In the genomic region with DNA sequence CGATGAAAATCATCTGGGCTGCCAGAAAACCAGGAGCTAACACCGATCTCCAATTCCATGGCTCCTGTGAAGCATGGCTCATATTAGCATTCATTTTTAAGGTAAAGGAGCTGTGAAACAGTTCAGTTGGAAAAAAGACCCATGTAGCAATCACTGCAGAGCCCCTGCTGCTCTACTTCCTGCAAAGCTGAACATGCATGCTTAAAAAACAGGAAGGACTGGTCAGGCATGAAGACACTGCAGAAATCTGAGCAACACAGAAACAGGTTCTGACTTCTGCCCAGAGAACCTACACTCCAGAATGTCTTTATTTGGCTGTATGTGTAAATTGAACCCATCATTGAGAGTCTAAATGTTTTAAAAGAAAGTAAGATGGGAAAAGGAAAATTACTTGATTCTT, we compare ENCODE assay signal across 11 cellular contexts.
"Had no signal": no experiment of that assay in that cellular context is flagged by ENCODE, and none has a peak within 500 bp of the region (broad histone marks: within the 10 kb centered on the region; RNA-seq: fewer than 3 reads in every experiment).

No MANE protein-coding gene starts in this region.

- DNase-seq: activated CD8-positive, alpha-beta memory T cell treated with anti-CD3 and anti-CD28 coated beads, Interleukin-2, amount 50 U/mL, for 48 hours; activated CD8-positive, alpha-beta T cell treated with anti-CD3 and anti-CD28 coated beads for 36 hours; activated naive CD4-positive, alpha-beta T cell treated with Interleukin-2 at 50 U/mL for 16 hours; activated naive CD8-positive, alpha-beta T cell treated with anti-CD3 and anti-CD28 coated beads, Interleukin-2, amount 50 U/mL, for 24 hours; heart right ventricle; islet precursor cell; left ventricle myocardium inferior; stimulated activated CD4-positive, alpha-beta T cell treated with anti-CD3 and anti-CD28 coated beads, Interleukin-15, amount 100 ng/mL, for 24 hours; stimulated activated CD4-positive, alpha-beta T cell treated with anti-CD3 and anti-CD28 coated beads, Interleukin-4, amount 100 ng/mL, for 24 hours had no signal

- H3K4me1 ChIP-seq: ascending aorta, heart right ventricle, left ventricle myocardium inferior, parathyroid adenoma had no signal

- H3K79me2 ChIP-seq: parathyroid adenoma had no signal

- H2AFZ ChIP-seq: parathyroid adenoma had no signal

- ATAC-seq: activated CD8-positive, alpha-beta T cell treated with anti-CD3 and anti-CD28 coated beads for 36 hours; activated naive CD8-positive, alpha-beta T cell treated with anti-CD3 and anti-CD28 coated beads, Interleukin-2, amount 50 U/mL, for 24 hours; heart right ventricle had no signal

- H3K4me3 ChIP-seq: ascending aorta, heart right ventricle, left ventricle myocardium inferior had no signal

- H3K9me3 ChIP-seq: ascending aorta had no signal

- H3K27me3 ChIP-seq: ascending aorta, heart right ventricle had no signal

- H3K9ac ChIP-seq: parathyroid adenoma had no signal

- H3K36me3 ChIP-seq: ascending aorta, heart right ventricle, left ventricle myocardium inferior had no signal

- H3K27ac ChIP-seq: ascending aorta, heart right ventricle, left ventricle myocardium inferior, parathyroid adenoma had no signal
